ENCODE assay signal across 9 cellular contexts in genomic region chr1:234933031-234933430, GRCh38.
A peak's percentile ranks its signal among the peaks of the same experiment; 100 is the strongest.
DNase-seq lines count a peak whose midpoint lies in the region; ATAC-seq and TF ChIP-seq lines count a peak whose summit lies in the region.
"Had no signal": no experiment of that assay in that cellular context is flagged by ENCODE, and none has a peak within 500 bp of the region (broad histone marks: within the 10 kb centered on the region; RNA-seq: fewer than 3 reads in every experiment).

No MANE protein-coding gene starts in this region.

- H3K36me3 Mint-ChIP-seq in chondrocyte (ENCODE audit: low read depth) = no peaks in the 10 kb centered on the region
- H3K36me3 Mint-ChIP-seq in immature natural killer cell = no peaks in the 10 kb centered on the region
- H3K36me3 Mint-ChIP-seq: naive B cell had no signal

- no peaks in the 10 kb centered on the region for H3K36me3 ChIP-seq in thoracic aorta

- H3K4me3 Mint-ChIP-seq in chondrocyte (ENCODE audit: unreplicated experiment) (no peak overlapping the region), immature natural killer cell (no peak overlapping the region)

- H3K27me3 ChIP-seq in thoracic aorta (replicated peaks; ENCODE audit: insufficient read depth) = no peaks in the 10 kb centered on the region

- H3K4me1 Mint-ChIP-seq in chondrocyte (ENCODE audit: low read depth) (peaks cover 24% of the 10 kb centered on the region), immature natural killer cell (peaks cover 2 to 3% of the 10 kb centered on the region in 2 donors)

- peak overlapping the region; percentile 22 to 27 for H3K27ac ChIP-seq in thoracic aorta

- H3K9me3 ChIP-seq in thoracic aorta = no peaks in the 10 kb centered on the region

- peak; percentile 37 to 44 for DNase-seq in activated T-cell treated with anti-CD3 and anti-CD28 coated beads, Interleukin-2, amount 50 U/mL, for 48 hours
- no peak for DNase-seq in activated T-cell treated with anti-CD3 and anti-CD28 coated beads, Interleukin-2, amount 50 U/mL, for 1 hour
- DNase-seq in chondrocyte (ENCODE audit: low spot score) = no peak
- no peak for DNase-seq in thoracic aorta (ENCODE audit: low spot score)
- no peak for DNase-seq in immature natural killer cell
- no peak for DNase-seq in SK-N-DZ (ENCODE audit: low spot score)
- DNase-seq in NCI-H1092 (lab: John Stamatoyannopoulos, UW) = no peak
- DNase-seq: naive B cell had no signal

- H3K4me3 ChIP-seq in thoracic aorta = no peak overlapping the region

- H3K27ac Mint-ChIP-seq in chondrocyte (ENCODE audit: unreplicated experiment) (peak overlapping the region; percentile 60), immature natural killer cell (peak overlapping the region in 1 of 6 donors; percentile 24)

- ATAC-seq in HG03378 (IDR thresholded peaks at IDR 0.05; ENCODE audit: unreplicated experiment) (peak; percentile 12), thoracic aorta (ENCODE audit: insufficient number of reproducible peaks, low FRiP score, low read depth) (no peak)

- H3K9me3 Mint-ChIP-seq in chondrocyte (ENCODE audit: low read depth) (no peaks in the 10 kb centered on the region), immature natural killer cell (no peaks in the 10 kb centered on the region)
- H3K9me3 Mint-ChIP-seq: naive B cell had no signal

- no peak for TF ChIP-seq CTCF in chondrocyte (IDR thresholded peaks at IDR 0.05)
- no peak for TF ChIP-seq CTCF in thoracic aorta (IDR thresholded peaks at IDR 0.05)

- H3K27me3 Mint-ChIP-seq in chondrocyte (ENCODE audit: low read depth) (no peaks in the 10 kb centered on the region), immature natural killer cell (ENCODE audit: low read depth in 3 of 3) (no peaks in the 10 kb centered on the region)
- H3K27me3 Mint-ChIP-seq: naive B cell had no signal

- H3K4me1 ChIP-seq in thoracic aorta (ENCODE audit: control insufficient read depth in 1 of 2, low read depth in 2 of 2) = peaks cover 12 to 14% of the 10 kb centered on the region in 2 donors

Comparison
In these comparisons a context has a peak if more than half of its experiments do, and no peak if none do; other contexts are left out.
1. DNase-seq: peak in activated T-cell treated with anti-CD3 and anti-CD28 coated beads, Interleukin-2, amount 50 U/mL, for 48 hours (2 of 2); none in activated T-cell treated with anti-CD3 and anti-CD28 coated beads, Interleukin-2, amount 50 U/mL, for 1 hour (single experiment), chondrocyte (single experiment), thoracic aorta (single experiment), immature natural killer cell (0 of 3), SK-N-DZ (single experiment) and NCI-H1092 (single experiment).